1 cellular context compared by ENCODE assay signal in the genomic region with DNA sequence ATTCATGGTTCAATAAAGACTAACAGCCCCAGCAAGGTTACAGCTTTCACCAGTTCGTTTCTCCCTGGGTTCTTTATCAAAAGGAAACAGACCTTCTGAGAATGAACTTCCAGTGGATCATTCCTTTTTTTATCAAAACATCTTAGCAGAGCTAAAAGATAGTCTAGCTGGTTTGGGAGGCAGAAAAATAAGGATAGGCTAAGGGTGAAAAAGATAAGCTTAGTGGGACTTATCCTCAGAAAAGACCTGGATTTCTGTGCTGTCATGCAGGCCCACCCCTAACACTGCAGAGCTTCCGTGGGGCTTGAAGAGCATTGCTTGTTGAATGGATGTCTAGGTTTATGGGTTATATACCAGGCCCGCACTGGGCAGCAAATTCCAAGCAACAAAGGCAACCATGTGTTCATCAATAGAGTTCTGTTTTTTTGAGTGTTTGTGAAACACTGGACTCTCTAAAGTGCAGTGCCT.
TF ChIP-seq lines count a peak whose summit lies in the region.

No MANE protein-coding gene starts in this region.

TF ChIP-seq in K562, 482 proteins besides CTCF, POLR2A, EP300 and RAD21 (continued from another document):
- TF ChIP-seq, protein P1, sequence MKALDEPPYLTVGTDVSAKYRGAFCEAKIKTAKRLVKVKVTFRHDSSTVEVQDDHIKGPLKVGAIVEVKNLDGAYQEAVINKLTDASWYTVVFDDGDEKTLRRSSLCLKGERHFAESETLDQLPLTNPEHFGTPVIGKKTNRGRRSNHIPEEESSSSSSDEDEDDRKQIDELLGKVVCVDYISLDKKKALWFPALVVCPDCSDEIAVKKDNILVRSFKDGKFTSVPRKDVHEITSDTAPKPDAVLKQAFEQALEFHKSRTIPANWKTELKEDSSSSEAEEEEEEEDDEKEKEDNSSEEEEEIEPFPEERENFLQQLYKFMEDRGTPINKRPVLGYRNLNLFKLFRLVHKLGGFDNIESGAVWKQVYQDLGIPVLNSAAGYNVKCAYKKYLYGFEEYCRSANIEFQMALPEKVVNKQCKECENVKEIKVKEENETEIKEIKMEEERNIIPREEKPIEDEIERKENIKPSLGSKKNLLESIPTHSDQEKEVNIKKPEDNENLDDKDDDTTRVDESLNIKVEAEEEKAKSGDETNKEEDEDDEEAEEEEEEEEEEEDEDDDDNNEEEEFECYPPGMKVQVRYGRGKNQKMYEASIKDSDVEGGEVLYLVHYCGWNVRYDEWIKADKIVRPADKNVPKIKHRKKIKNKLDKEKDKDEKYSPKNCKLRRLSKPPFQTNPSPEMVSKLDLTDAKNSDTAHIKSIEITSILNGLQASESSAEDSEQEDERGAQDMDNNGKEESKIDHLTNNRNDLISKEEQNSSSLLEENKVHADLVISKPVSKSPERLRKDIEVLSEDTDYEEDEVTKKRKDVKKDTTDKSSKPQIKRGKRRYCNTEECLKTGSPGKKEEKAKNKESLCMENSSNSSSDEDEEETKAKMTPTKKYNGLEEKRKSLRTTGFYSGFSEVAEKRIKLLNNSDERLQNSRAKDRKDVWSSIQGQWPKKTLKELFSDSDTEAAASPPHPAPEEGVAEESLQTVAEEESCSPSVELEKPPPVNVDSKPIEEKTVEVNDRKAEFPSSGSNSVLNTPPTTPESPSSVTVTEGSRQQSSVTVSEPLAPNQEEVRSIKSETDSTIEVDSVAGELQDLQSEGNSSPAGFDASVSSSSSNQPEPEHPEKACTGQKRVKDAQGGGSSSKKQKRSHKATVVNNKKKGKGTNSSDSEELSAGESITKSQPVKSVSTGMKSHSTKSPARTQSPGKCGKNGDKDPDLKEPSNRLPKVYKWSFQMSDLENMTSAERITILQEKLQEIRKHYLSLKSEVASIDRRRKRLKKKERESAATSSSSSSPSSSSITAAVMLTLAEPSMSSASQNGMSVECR (CRISPR knock-in tag; IDR thresholded peaks at IDR 0.05), result no peak
- no peak for TF ChIP-seq SMAD3 (CRISPR knock-in tag; conservative IDR thresholded peaks at IDR 0.05)
- no peak for TF ChIP-seq SRF (CRISPR knock-in tag; IDR thresholded peaks at IDR 0.05)
- no peak for TF ChIP-seq ZNF518B (CRISPR knock-in tag; IDR thresholded peaks at IDR 0.05)
- no peak for TF ChIP-seq ZNF212 (CRISPR knock-in tag; IDR thresholded peaks at IDR 0.05)
- peak; percentile 80 for TF ChIP-seq ZNF644 (tag; IDR thresholded peaks at IDR 0.05; ENCODE audit: low read depth)
- TF ChIP-seq ZNF449 (CRISPR knock-in tag; IDR thresholded peaks at IDR 0.05), result no peak
- TF ChIP-seq HDAC2 (IDR thresholded peaks at IDR 0.05), result peak; percentile 49
- TF ChIP-seq FOXO4 (CRISPR knock-in tag; IDR thresholded peaks at IDR 0.05), result no peak
- no peak for TF ChIP-seq ZNF354B (CRISPR knock-in tag; IDR thresholded peaks at IDR 0.05)
- TF ChIP-seq, protein P2, sequence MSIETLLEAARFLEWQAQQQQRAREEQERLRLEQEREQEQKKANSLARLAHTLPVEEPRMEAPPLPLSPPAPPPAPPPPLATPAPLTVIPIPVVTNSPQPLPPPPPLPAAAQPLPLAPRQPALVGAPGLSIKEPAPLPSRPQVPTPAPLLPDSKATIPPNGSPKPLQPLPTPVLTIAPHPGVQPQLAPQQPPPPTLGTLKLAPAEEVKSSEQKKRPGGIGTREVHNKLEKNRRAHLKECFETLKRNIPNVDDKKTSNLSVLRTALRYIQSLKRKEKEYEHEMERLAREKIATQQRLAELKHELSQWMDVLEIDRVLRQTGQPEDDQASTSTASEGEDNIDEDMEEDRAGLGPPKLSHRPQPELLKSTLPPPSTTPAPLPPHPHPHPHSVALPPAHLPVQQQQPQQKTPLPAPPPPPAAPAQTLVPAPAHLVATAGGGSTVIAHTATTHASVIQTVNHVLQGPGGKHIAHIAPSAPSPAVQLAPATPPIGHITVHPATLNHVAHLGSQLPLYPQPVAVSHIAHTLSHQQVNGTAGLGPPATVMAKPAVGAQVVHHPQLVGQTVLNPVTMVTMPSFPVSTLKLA (conservative IDR thresholded peaks at IDR 0.05), result no peak
- TF ChIP-seq ZKSCAN8 (CRISPR knock-in tag; IDR thresholded peaks at IDR 0.05), result no peak
- TF ChIP-seq KLF16 (IDR thresholded peaks at IDR 0.05), result peak; percentile 47; the same call in 1 of the 2 replicates
- TF ChIP-seq ZFP1 (CRISPR knock-in tag; IDR thresholded peaks at IDR 0.05), result no peak
